ENCODE assay signal across 18 cellular contexts in genomic region chr21:32604484-32604883, GRCh38. TPM values are rescaled to one million over a fixed set of nuclear protein-coding genes. Genes with fewer than 3 reads are reported as not detected.
DNase-seq lines count a peak whose midpoint lies in the region; FAIRE-seq and TF ChIP-seq lines count a peak whose summit lies in the region.
"Had no signal": no experiment of that assay in that cellular context is flagged by ENCODE, and none has a peak within 500 bp of the region (broad histone marks: within the 10 kb centered on the region; RNA-seq: fewer than 3 reads in every experiment).

No MANE protein-coding gene starts in this region.

- peak overlapping the region; percentile 51 for H2BK12ac ChIP-seq in H1 (ENCODE audit: low read depth, low read length)

- H3K27ac ChIP-seq in H1 (ENCODE audit: low read depth, low read length) = peak overlapping the region; percentile 78
- H3K27ac ChIP-seq: A549, GM23248, stomach had no signal

- H3K9me3 ChIP-seq in H1 (ENCODE audit: insufficient read depth in 2 of 2, low read depth in 1 of 2, low read length in 1 of 2) = no peaks in the 10 kb centered on the region
- H3K9me3 ChIP-seq: A549, stomach had no signal

- H3K79me1 ChIP-seq in H1 (ENCODE audit: low read depth, low read length) = no peaks in the 10 kb centered on the region; the same call in 1 of the 2 replicates

- H4K20me1 ChIP-seq in H1 (replicated peaks in 1 of 2; ENCODE audit: control insufficient read depth in 1 of 2, insufficient read depth in 2 of 2, low read length in 2 of 2) = peaks cover 0 to 5% of the 10 kb centered on the region in 2 experiments

- peak in 1 of 2 experiments; percentile 86; a peak in 1 of 3 replicates for TF ChIP-seq EP300 in H1 (IDR thresholded peaks at IDR 0.05; ENCODE audit: borderline replicate concordance in 1 of 2, low read depth in 2 of 2, low read length in 2 of 2)

- H2BK5ac ChIP-seq in H1 (ENCODE audit: low read depth, low read length) = peak overlapping the region; percentile 76

- TF ChIP-seq POLR2A in H1 (IDR thresholded peaks at IDR 0.05; ENCODE audit: control extremely low read depth in 1 of 2, low read depth in 2 of 2, low read length in 2 of 2) = peak in 1 of 2 experiments; percentile 49; a peak in 1 of 3 replicates

- in situ Hi-C loops in KBM-7 (cut with MboI; ENCODE audit: low pct_unique_long_range_greater_than_20kb, low sequenced_read_pairs) = no loop called here

- H3K14ac ChIP-seq in H1 (ENCODE audit: insufficient read length) = no peak overlapping the region

- peaks cover 7 to 76% (median 24%) of the 10 kb centered on the region in 4 experiments for H3K36me3 ChIP-seq in H1 (ENCODE audit: control insufficient read depth in 2 of 4, insufficient read depth in 4 of 4, low read length in 3 of 4)

- no peak overlapping the region; the same call in 1 of the 2 replicates for H2BK15ac ChIP-seq in H1 (ENCODE audit: low read length)

- peak overlapping the region; percentile 45 for H2BK120ac ChIP-seq in H1 (replicated peaks; ENCODE audit: low read depth, low read length)

- no peaks in the 10 kb centered on the region for H3K27me3 ChIP-seq in H1 (replicated peaks in 1 of 4; ENCODE audit: control insufficient read depth in 3 of 4, extremely low read depth in 1 of 4, insufficient read depth in 3 of 4, low read length in 3 of 4)
- H3K27me3 ChIP-seq: dorsolateral prefrontal cortex, stomach had no signal

- 0 out of 2 replicates have a peak, but pooled peaks cover 3% of the 10 kb centered on the region for H3K23me2 ChIP-seq in H1 (ENCODE audit: low read depth, low read length)

- H3K18ac ChIP-seq in H1 (ENCODE audit: extremely low read depth, low read length) = peak overlapping the region; percentile 91; the same call in 1 of the 2 replicates

- 0 out of 4 replicates have a peak, but pooled peaks of 1 of the 2 experiments have one; percentile 3 for TF ChIP-seq RAD21 in H1 (IDR thresholded peaks at IDR 0.05 in 1 of 2, conservative IDR thresholded peaks at IDR 0.05 in 1 of 2; ENCODE audit: low read depth in 2 of 2, low read length in 2 of 2)

- no peak overlapping the region for H4K91ac ChIP-seq in H1 (replicated peaks; ENCODE audit: insufficient read length, low read length)

- H3K79me2 ChIP-seq in H1 (ENCODE audit: control insufficient read depth in 1 of 2, insufficient read depth in 2 of 2, low read length in 2 of 2) = peaks cover 0 to 7% of the 10 kb centered on the region in 2 experiments; a peak in 2 of 4 replicates

- H3K4me3 ChIP-seq in H1 (ENCODE audit: extremely low read depth in 1 of 4, insufficient read depth in 2 of 4, low read depth in 3 of 4, low read length in 4 of 4) = peak overlapping the region in 2 of 4 experiments; percentile 10 to 42; a peak in 2 of 8 replicates
- H3K4me3 ChIP-seq: A549, dorsolateral prefrontal cortex, GM23248, stomach had no signal

- H3K4me1 ChIP-seq in H1 (replicated peaks in 1 of 4; ENCODE audit: control insufficient read depth in 3 of 4, insufficient read depth in 4 of 4, low read length in 3 of 4) = peaks cover 27 to 46% (median 32%) of the 10 kb centered on the region in 4 experiments
- H3K4me1 ChIP-seq: A549, stomach had no signal

- DNase-seq in COR-L47 (lab: John Stamatoyannopoulos, UW) (peak; percentile 92), NCI-H1105 treated with DMSO at 0.1 percent for 48 hours (lab: John Stamatoyannopoulos, UW) (peak; percentile 26), NCI-H524 (lab: John Stamatoyannopoulos, UW) (peak; percentile 91 to 97), H1 (ENCODE audit: low read depth in 1 of 2, low spot score in 2 of 2) (peak; percentile 73 to 78), cardiac septum (ENCODE audit: low spot score) (no peak), HuH-7 (ENCODE audit: low spot score) (no peak), AG20443 (ENCODE audit: low spot score) (no peak), KBM-7 (no peak)
- DNase-seq: activated CD8-positive, alpha-beta memory T cell treated with anti-CD3 and anti-CD28 coated beads, Interleukin-2, amount 50 U/mL, for 4 hours; GM23248; Kasumi-1; NCI-H187; right cardiac atrium; SIG-M5; stomach had no signal

- peak overlapping the region in 3 of 4 experiments; percentile 6 to 53 (median 28); a peak in 4 of 7 replicates for H3K9ac ChIP-seq in H1 (replicated peaks in 1 of 4; ENCODE audit: extremely low read depth in 1 of 4, low read depth in 3 of 4, low read length in 3 of 4)
- H3K9ac ChIP-seq: GM23248 had no signal

- no peak for TF ChIP-seq CTCF in H1 (IDR thresholded peaks at IDR 0.05; ENCODE audit: control extremely low read depth in 1 of 3, insufficient read depth in 1 of 3, low read depth in 1 of 3, low read length in 3 of 3)

- H4K5ac ChIP-seq in H1 (ENCODE audit: insufficient read length, low read depth, low read length) = no peak overlapping the region

- POLR2A ChIA-PET in H1 (lab: Charles Lee; ENCODE audit: partially characterized antibody) = interaction anchor here (0.7 to 1.6 kb wide), 5 partner anchors 8 to 298 kb away, joined by 3 to 5 read pairs (median 3); partner anchors contain the start of gene CFAP298

- H3K23ac ChIP-seq in H1 (ENCODE audit: insufficient read length) = no peak overlapping the region

- H3K4me2 ChIP-seq in H1 (ENCODE audit: insufficient read depth in 1 of 2, low read depth in 2 of 2, low read length in 2 of 2) = peak overlapping the region; percentile 53 to 73
- H3K4me2 ChIP-seq: A549 had no signal

- intact Hi-C loops in cardiac septum (cut with DNase I) = no loop called here

- CTCF ChIA-PET in H1 (lab: Charles Lee; ENCODE audit: partially characterized antibody) = interaction anchor here (0.8 to 5.2 kb wide), 7 partner anchors 24 to 240 kb away, joined by 3 to 23 read pairs (median 3); no protein-coding TSS in a partner anchor

- H2BK20ac ChIP-seq in H1 (ENCODE audit: low read length) = no peak overlapping the region; the same call in 1 of the 2 replicates

- H3K4ac ChIP-seq in H1 (replicated peaks; ENCODE audit: insufficient read length, low read depth, low read length) = no peak overlapping the region

- WGBS in H1 (ENCODE audit: extremely low coverage in 1 of 2, insufficient coverage in 1 of 2, insufficient read length in 1 of 2, insufficient replicate concordance in 2 of 2, low coverage in 1 of 2, low lambda C conversion rate in 2 of 2, missing lambda C conversion rate in 1 of 2), 2 experiments = 6% methylated on average over 7 of the region's 7 CpGs; no CpG with 5 or more reads in 1 of the 2 experiments

- FAIRE-seq in H1 (lab: Jason Lieb, UNC) = peak; percentile 70
- FAIRE-seq: A549 had no signal

- no peak overlapping the region for H4K8ac ChIP-seq in H1 (ENCODE audit: extremely low read depth, insufficient read depth, low read length)

- 0 out of 2 replicates have a peak overlapping the region, but pooled peaks have one; percentile 89 for H2AK5ac ChIP-seq in H1 (ENCODE audit: low read depth, low read length)

- no peak overlapping the region for H3K56ac ChIP-seq in H1 (replicated peaks; ENCODE audit: insufficient read length, low read depth, low read length)

- H2AFZ ChIP-seq in H1 (ENCODE audit: low read length) = no peak overlapping the region
- H2AFZ ChIP-seq: GM23248 had no signal

TF ChIP-seq in H1, 55 proteins besides CTCF, POLR2A, EP300 and RAD21 (continues in another document):
- TF ChIP-seq TCF12 (IDR thresholded peaks at IDR 0.05; ENCODE audit: low read depth, low read length) = peak; percentile 96
- no peak for TF ChIP-seq ZNF274 (IDR thresholded peaks at IDR 0.05; ENCODE audit: borderline replicate concordance, extremely low read depth, low read length)
- TF ChIP-seq SP1 (IDR thresholded peaks at IDR 0.05; ENCODE audit: low read depth, low read length) = 0 out of 2 replicates have a peak, but pooled peaks have one; percentile 35
- no peak for TF ChIP-seq SUZ12 (IDR thresholded peaks at IDR 0.05; ENCODE audit: low read length)
- peak; percentile 53; the same call in 1 of the 2 replicates for TF ChIP-seq TAF1 (IDR thresholded peaks at IDR 0.05; ENCODE audit: low read depth, low read length)
- TF ChIP-seq TAF7 (optimal IDR thresholded peaks at IDR 0.05; ENCODE audit: borderline replicate concordance, low read depth, low read length) = no peak
- no peak for TF ChIP-seq PHF8 (conservative IDR thresholded peaks at IDR 0.05; ENCODE audit: low read depth, low read length)
- TF ChIP-seq ATF2 (IDR thresholded peaks at IDR 0.05; ENCODE audit: low read length) = no peak
- no peak for TF ChIP-seq GTF2F1 (IDR thresholded peaks at IDR 0.05; ENCODE audit: borderline replicate concordance, low read depth, low read length)
- TF ChIP-seq JUND (IDR thresholded peaks at IDR 0.05; ENCODE audit: low read length) = no peak

RNA-seq across cellular contexts. Expression of gene CFAP298, which starts 7.7 kb away (rescaled TPM):
- total RNA-seq in H1 (2021; fragmentation: NEBNext Ultra II Directional; extraction: Animal tissue kit (Norgen Biotek cat#: 25700)) = 68.1 and 69.6 TPM in 2 replicates
- 43.0 and 47.8 TPM in 2 replicates for polyA plus RNA-seq in H1 (2011; rRNA removed)
- 70.3 TPM for polyA plus RNA-seq in H1 (2011; cell fraction: cytosol; rRNA removed)
- 32.8 TPM for polyA plus RNA-seq in H1 (2011; cell fraction: nucleus; rRNA removed)
- polyA plus RNA-seq in H1 (2012, experiment 1 of 2) = 77.4 to 91.3 TPM (median 77.8 TPM) in 4 replicates
- polyA plus RNA-seq in H1 (2012, experiment 2 of 2) = 20.5 TPM
- polyA plus RNA-seq in H1 (2013, experiment 1 of 2) = 95.7 TPM
- polyA plus RNA-seq in H1 (2013, experiment 2 of 2) = 94.4 TPM
- 7.4 and 9.2 TPM in 2 replicates for polyA minus RNA-seq in H1 (2011; rRNA and poly(A)+ RNA removed)
- polyA minus RNA-seq in H1 (2011; cell fraction: cytosol; rRNA and poly(A)+ RNA removed) = 27.7 TPM
- 17.3 TPM for polyA minus RNA-seq in H1 (2011; cell fraction: nucleus; rRNA and poly(A)+ RNA removed)
- 22.0 TPM for total RNA-seq in cardiac septum

RNA-seq across cellular contexts. Expression of gene TCP10L, which starts 19.2 kb away (rescaled TPM):
- 0.71 and 0.99 TPM in 2 replicates for total RNA-seq in H1 (2021; fragmentation: NEBNext Ultra II Directional; extraction: Animal tissue kit (Norgen Biotek cat#: 25700))
- polyA plus RNA-seq in H1 (2011; rRNA removed) = 0.45 and 0.74 TPM in 2 replicates
- 0.43 TPM for polyA plus RNA-seq in H1 (2011; cell fraction: cytosol; rRNA removed)
- 0.76 TPM for polyA plus RNA-seq in H1 (2011; cell fraction: nucleus; rRNA removed)
- polyA plus RNA-seq in H1 (2012, experiment 1 of 2) = 0.30 to 0.83 TPM (median 0.53 TPM) in 4 replicates
- polyA plus RNA-seq in H1 (2012, experiment 2 of 2) = 0.34 TPM
- polyA plus RNA-seq in H1 (2013, experiment 1 of 2) = 0.22 TPM
- polyA plus RNA-seq in H1 (2013, experiment 2 of 2) = 0.44 TPM
- 0.61 and 0.69 TPM in 2 replicates for polyA minus RNA-seq in H1 (2011; rRNA and poly(A)+ RNA removed)
- polyA minus RNA-seq in H1 (2011; cell fraction: cytosol; rRNA and poly(A)+ RNA removed) = not detected
- polyA minus RNA-seq in H1 (2011; cell fraction: nucleus; rRNA and poly(A)+ RNA removed) = 0.50 TPM
- total RNA-seq in cardiac septum = 2.5 TPM
- total RNA-seq: esophagus mucosa had no signal
- polyA plus RNA-seq: GM23248 had no signal

Comparison
In these comparisons a context has a peak if more than half of its experiments do, and no peak if none do; other contexts are left out.
1. DNase-seq: peak in COR-L47 (single experiment), NCI-H1105 treated with DMSO at 0.1 percent for 48 hours (single experiment), NCI-H524 (2 of 2) and H1 (2 of 2); none in cardiac septum (single experiment), HuH-7 (single experiment), AG20443 (single experiment) and KBM-7 (single experiment).